ENCODE assay signal across 8 cellular contexts in genomic region chr16:81445926-81446317, GRCh38. TPM values are rescaled to one million over a fixed set of nuclear protein-coding genes. Genes with fewer than 3 reads are reported as not detected.
DNase-seq lines count a peak whose midpoint lies in the region; ATAC-seq, FAIRE-seq and TF ChIP-seq lines count a peak whose summit lies in the region.

No MANE protein-coding gene starts in this region.

- 0 to 2% methylated on average over 7 of the region's 7 CpGs for WGBS in esophagus squamous epithelium, 2 donors

- H3K4me3 Mint-ChIP-seq in T-helper 1 cell treated with Interleukin-12 subunit alpha and Interleukin-12 subunit beta and Interleukin-4 antibody, amounts not matched to agents 30 μg/mL and 1 μg/mL, for 36 hours = peak overlapping the region; percentile 92

- peaks cover 27 to 58% (median 28%) of the 10 kb centered on the region in 3 donors for H3K4me1 ChIP-seq in esophagus squamous epithelium
- H3K4me1 ChIP-seq in rectal smooth muscle tissue (ENCODE audit: control insufficient read depth, insufficient read depth, low read length) = peaks cover 11% of the 10 kb centered on the region

- DNase-seq in T-helper 1 cell (no peak), RWPE1 (ENCODE audit: low spot score) (no peak), esophagus squamous epithelium (lab: John Stamatoyannopoulos, UW) (no peak), GM12892 (ENCODE audit: insufficient read length) (no peak)
- no peak for DNase-seq in activated CD8-positive, alpha-beta memory T cell treated with anti-CD3 and anti-CD28 coated beads, Interleukin-2, amount 50 U/mL, for 48 hours

- H3K27ac Mint-ChIP-seq in T-helper 1 cell treated with Interleukin-12 subunit alpha and Interleukin-12 subunit beta and Interleukin-4 antibody, amounts not matched to agents 30 μg/mL and 1 μg/mL, for 36 hours = peak overlapping the region; percentile 41

- H3K9ac ChIP-seq in rectal smooth muscle tissue (ENCODE audit: low read length) = peak overlapping the region; percentile 25

- no peak for ATAC-seq in GM21529 (IDR thresholded peaks at IDR 0.05; ENCODE audit: unreplicated experiment)

- H3K27me3 Mint-ChIP-seq in T-helper 1 cell treated with Interleukin-12 subunit alpha and Interleukin-12 subunit beta and Interleukin-4 antibody, amounts not matched to agents 30 μg/mL and 1 μg/mL, for 36 hours (ENCODE audit: low read depth) = peaks cover 28% of the 10 kb centered on the region

- H3K9me3 Mint-ChIP-seq in T-helper 1 cell treated with Interleukin-12 subunit alpha and Interleukin-12 subunit beta and Interleukin-4 antibody, amounts not matched to agents 30 μg/mL and 1 μg/mL, for 36 hours = peaks cover under 1% of the 10 kb centered on the region

- H3K27me3 ChIP-seq in esophagus squamous epithelium (no peaks in the 10 kb centered on the region), rectal smooth muscle tissue (ENCODE audit: control insufficient read depth, insufficient read depth, low read length) (no peaks in the 10 kb centered on the region)

- POLR2A ChIA-PET in RWPE1 (lab: Yijun Ruan, JAX; ENCODE audit: low non-redundant PET) = no interaction called here

- intact Hi-C loops in esophagus squamous epithelium (cut with DNase I) = loop anchor here (5.0 kb wide), 1 partner anchor 166 kb away; no protein-coding TSS in a partner anchor

- FAIRE-seq in GM12892 (lab: Jason Lieb, UNC) = no peak

- no peak for TF ChIP-seq CTCF in RWPE1 (conservative IDR thresholded peaks at IDR 0.05; ENCODE audit: low read depth)
- no peak for TF ChIP-seq CTCF in esophagus squamous epithelium (IDR thresholded peaks at IDR 0.05)

- TF ChIP-seq POLR2A in esophagus squamous epithelium (IDR thresholded peaks at IDR 0.05) (no peak), GM12892 (IDR thresholded peaks at IDR 0.05; ENCODE audit: low read depth, low read length) (no peak)

- H3K27ac ChIP-seq in RWPE1 (peak overlapping the region; percentile 92), esophagus squamous epithelium (peak overlapping the region; percentile 93 to 97 (median 96)), rectal smooth muscle tissue (ENCODE audit: low read depth, low read length) (peak overlapping the region; percentile 51)

- H3K4me1 Mint-ChIP-seq in T-helper 1 cell treated with Interleukin-12 subunit alpha and Interleukin-12 subunit beta and Interleukin-4 antibody, amounts not matched to agents 30 μg/mL and 1 μg/mL, for 36 hours (ENCODE audit: low read depth) = peaks cover 39% of the 10 kb centered on the region

- H3K4me3 ChIP-seq in esophagus squamous epithelium (peak overlapping the region; percentile 91 to 98 (median 96)), rectal smooth muscle tissue (ENCODE audit: low read length) (peak overlapping the region; percentile 88)

- CTCF ChIA-PET in RWPE1 (lab: Yijun Ruan, JAX) = interaction anchor here (0.6 kb wide), 2 partner anchors 42 to 195 kb away, joined by 3 read pairs; no protein-coding TSS in a partner anchor

- H3K36me3 Mint-ChIP-seq in T-helper 1 cell treated with Interleukin-12 subunit alpha and Interleukin-12 subunit beta and Interleukin-4 antibody, amounts not matched to agents 30 μg/mL and 1 μg/mL, for 36 hours (ENCODE audit: low read depth) = peaks cover 10% of the 10 kb centered on the region

- H3K9me3 ChIP-seq in esophagus squamous epithelium = no peaks in the 10 kb centered on the region

- H3K36me3 ChIP-seq in esophagus squamous epithelium (no peaks in the 10 kb centered on the region), rectal smooth muscle tissue (ENCODE audit: control insufficient read depth, insufficient read depth, low read length) (no peaks in the 10 kb centered on the region)

RNA-seq across cellular contexts. Expression of gene CMIP, which starts 1.3 kb away (rescaled TPM):
- total RNA-seq in esophagus squamous epithelium = 10 to 100 TPM; 17.1 to 60.5 (median 39.7) TPM
- polyA plus RNA-seq in GM12892 (2012; ENCODE audit: missing spikeins) = 10.2 TPM
